ENCODE assay signal across 13 cellular contexts in the genomic region with DNA sequence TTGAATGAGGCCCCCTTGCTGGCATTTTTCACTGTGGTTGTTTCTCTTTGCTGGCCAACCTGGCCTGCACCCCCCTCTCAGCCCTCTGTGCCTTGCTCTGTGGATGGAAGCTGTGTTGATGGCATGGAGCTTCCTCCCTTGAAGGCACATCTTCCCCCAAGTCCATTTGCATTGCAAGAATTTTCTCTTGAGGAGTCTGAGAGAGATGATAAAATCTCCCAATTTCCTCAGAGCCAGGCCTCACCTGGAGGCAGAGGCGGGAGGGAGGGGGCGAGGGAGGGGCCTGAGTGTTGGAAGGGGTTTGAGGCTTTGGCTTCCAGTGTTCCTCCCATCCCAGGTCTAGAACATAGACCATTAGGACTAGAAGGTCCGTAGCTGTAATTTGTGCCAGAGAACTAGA.
DNase-seq lines count a peak whose midpoint lies in the region; ATAC-seq and TF ChIP-seq lines count a peak whose summit lies in the region.
"Had no signal": no experiment of that assay in that cellular context is flagged by ENCODE, and none has a peak within 500 bp of the region (broad histone marks: within the 10 kb centered on the region; RNA-seq: fewer than 3 reads in every experiment).

No MANE protein-coding gene starts in this region.

- TF ChIP-seq CTCF in right atrium auricular region (IDR thresholded peaks at IDR 0.05), result no peak
- TF ChIP-seq CTCF in heart right ventricle (IDR thresholded peaks at IDR 0.05), result no peak
- no peak for TF ChIP-seq CTCF in nephron (IDR thresholded peaks at IDR 0.05; ENCODE audit: unreplicated experiment in 3 of 3)
- no peak for TF ChIP-seq CTCF in upper lobe of right lung (IDR thresholded peaks at IDR 0.05)
- TF ChIP-seq CTCF in omental fat pad (IDR thresholded peaks at IDR 0.05), result no peak
- TF ChIP-seq CTCF in endothelial cell (IDR thresholded peaks at IDR 0.05; ENCODE audit: unreplicated experiment), result no peak

- H3K4me1 Mint-ChIP-seq in nephron, result peaks cover 30% of the 10 kb centered on the region
- H3K4me1 Mint-ChIP-seq in endothelial cell (ENCODE audit: unreplicated experiment), result peaks cover 6% of the 10 kb centered on the region
- H3K4me1 Mint-ChIP-seq: CD4-positive, CD25-positive, alpha-beta regulatory T cell had no signal

- H3K9me3 ChIP-seq in right atrium auricular region (no peaks in the 10 kb centered on the region), heart right ventricle (no peaks in the 10 kb centered on the region), upper lobe of right lung (no peaks in the 10 kb centered on the region)
- H3K9me3 ChIP-seq: HAP-1 had no signal

- H3K27me3 ChIP-seq in right atrium auricular region, result no peaks in the 10 kb centered on the region
- no peaks in the 10 kb centered on the region for H3K27me3 ChIP-seq in heart right ventricle
- no peaks in the 10 kb centered on the region for H3K27me3 ChIP-seq in upper lobe of right lung
- H3K27me3 ChIP-seq: BLaER1 treated with 17β-estradiol and CSF1 and Interleukin-3, amounts not matched to agents 10 nM and 100 nM had no signal

- no peak overlapping the region for H3K4me3 Mint-ChIP-seq in nephron
- H3K4me3 Mint-ChIP-seq in endothelial cell (ENCODE audit: unreplicated experiment), result no peak overlapping the region
- H3K4me3 Mint-ChIP-seq: CD4-positive, CD25-positive, alpha-beta regulatory T cell had no signal

- peaks cover 9% of the 10 kb centered on the region for H3K9me3 Mint-ChIP-seq in nephron
- H3K9me3 Mint-ChIP-seq in endothelial cell (ENCODE audit: unreplicated experiment), result no peaks in the 10 kb centered on the region

- H3K27ac ChIP-seq in right atrium auricular region, result no peak overlapping the region
- no peak overlapping the region for H3K27ac ChIP-seq in heart right ventricle
- H3K27ac ChIP-seq in upper lobe of right lung, result peak overlapping the region; percentile 60
- H3K27ac ChIP-seq: BLaER1 treated with 17β-estradiol and CSF1 and Interleukin-3, amounts not matched to agents 10 nM and 100 nM had no signal

- H3K36me3 ChIP-seq in right atrium auricular region, result no peaks in the 10 kb centered on the region
- H3K36me3 ChIP-seq in heart right ventricle, result no peaks in the 10 kb centered on the region
- no peaks in the 10 kb centered on the region for H3K36me3 ChIP-seq in upper lobe of right lung
- H3K36me3 ChIP-seq: BLaER1 treated with 17β-estradiol and CSF1 and Interleukin-3, amounts not matched to agents 10 nM and 100 nM; HAP-1 had no signal

- no peaks in the 10 kb centered on the region for H3K36me3 Mint-ChIP-seq in nephron (ENCODE audit: low read depth)
- H3K36me3 Mint-ChIP-seq in endothelial cell (ENCODE audit: low read depth, unreplicated experiment), result no peaks in the 10 kb centered on the region
- H3K36me3 Mint-ChIP-seq: CD4-positive, CD25-positive, alpha-beta regulatory T cell had no signal

- H3K27ac Mint-ChIP-seq in nephron, result peak overlapping the region in 2 of 3 experiments; percentile 57 to 74
- no peak overlapping the region for H3K27ac Mint-ChIP-seq in endothelial cell (ENCODE audit: unreplicated experiment)
- H3K27ac Mint-ChIP-seq: CD4-positive, CD25-positive, alpha-beta regulatory T cell had no signal

- H3K4me1 ChIP-seq in right atrium auricular region (no peaks in the 10 kb centered on the region), heart right ventricle (no peaks in the 10 kb centered on the region), upper lobe of right lung (peaks cover 3% of the 10 kb centered on the region)
- H3K4me1 ChIP-seq: BLaER1 treated with 17β-estradiol and CSF1 and Interleukin-3, amounts not matched to agents 10 nM and 100 nM; HAP-1 had no signal

- H3K4me3 ChIP-seq in right atrium auricular region, result no peak overlapping the region
- H3K4me3 ChIP-seq in heart right ventricle, result no peak overlapping the region
- no peak overlapping the region for H3K4me3 ChIP-seq in upper lobe of right lung
- H3K4me3 ChIP-seq: BLaER1 treated with 17β-estradiol and CSF1 and Interleukin-3, amounts not matched to agents 10 nM and 100 nM; HAP-1 had no signal

- H3K27me3 Mint-ChIP-seq in nephron (ENCODE audit: low read depth) (no peaks in the 10 kb centered on the region), endothelial cell (ENCODE audit: unreplicated experiment) (no peaks in the 10 kb centered on the region)
- H3K27me3 Mint-ChIP-seq: CD4-positive, CD25-positive, alpha-beta regulatory T cell had no signal

- 82 to 88% methylated on average over 3 of the region's 3 CpGs for WGBS in heart right ventricle, 2 donors

- DNase-seq in right atrium auricular region (ENCODE audit: low spot score) (peak; percentile 40), heart right ventricle (no peak), upper lobe of right lung (no peak), omental fat pad (ENCODE audit: low spot score) (no peak), amygdala (lab: John Stamatoyannopoulos, UW) (no peak), endothelial cell (ENCODE audit: low spot score) (no peak)
- DNase-seq: ACHN; CD4-positive, CD25-positive, alpha-beta regulatory T cell; DMS53; GOT3 had no signal

- intact Hi-C loops in heart right ventricle (cut with DNase I) (no loop called here), upper lobe of right lung (cut with DNase I) (no loop called here)

- ATAC-seq in heart right ventricle, result no peak
- no peak for ATAC-seq in upper lobe of right lung
- no peak for ATAC-seq in omental fat pad (ENCODE audit: low FRiP score)
